Comparison of ENCODE assay signal across 17 cellular contexts in genomic region chr19:6209233-6209632, GRCh38.
DNase-seq lines count a peak whose midpoint lies in the region; ATAC-seq, FAIRE-seq and TF ChIP-seq lines count a peak whose summit lies in the region.
"Had no signal": no experiment of that assay in that cellular context is flagged by ENCODE, and none has a peak within 500 bp of the region (broad histone marks: within the 10 kb centered on the region; RNA-seq: fewer than 3 reads in every experiment).

No MANE protein-coding gene starts in this region.

- H3K27ac ChIP-seq in BLaER1 (peak overlapping the region; percentile 23; the same call in 1 of the 2 replicates), K562 (ENCODE audit: extremely low read depth, low read depth, low read length) (no peak overlapping the region), osteoblast (ENCODE audit: low read depth, low read length) (no peak overlapping the region)

- peaks cover 48% of the 10 kb centered on the region for H3K4me1 ChIP-seq in BLaER1
- peaks cover 0 to 16% of the 10 kb centered on the region in 2 experiments; a peak in 2 of 5 replicates for H3K4me1 ChIP-seq in K562 (replicated peaks in 1 of 2; ENCODE audit: control insufficient read depth in 2 of 2, insufficient read depth in 2 of 2, low read length in 2 of 2)
- H3K4me1 ChIP-seq in osteoblast (ENCODE audit: insufficient read depth, low read length) = peaks cover 4% of the 10 kb centered on the region

- WGBS in K562 (ENCODE audit: insufficient coverage, low coverage, missing lambda C conversion rate) = 16% methylated on average over 4 of the region's 4 CpGs

- POLR2A ChIA-PET in K562 (lab: Yijun Ruan, JAX) = interaction anchor here (0.7 to 1.7 kb wide), 3 partner anchors 11 to 273 kb away, joined by 3 to 4 read pairs (median 3); no protein-coding TSS in a partner anchor

- H3K4me3 ChIP-seq in BLaER1 (no peak overlapping the region), K562 (no peak overlapping the region), osteoblast (ENCODE audit: insufficient read depth, low read length) (no peak overlapping the region)
- H3K4me3 ChIP-seq: MG63 had no signal

- H3K4me2 ChIP-seq in BLaER1 (peak overlapping the region; percentile 81), K562 (ENCODE audit: insufficient read depth, low read length) (no peak overlapping the region), osteoblast (ENCODE audit: insufficient read depth, low read length) (no peak overlapping the region)

- no peak for TF ChIP-seq POLR2A in K562 (conservative IDR thresholded peaks at IDR 0.05)

- intact Hi-C loops in K562 (cut with micrococcal nuclease) = no loop called here

- no peaks in the 10 kb centered on the region for H3K27me3 ChIP-seq in BLaER1
- H3K27me3 ChIP-seq in K562 (ENCODE audit: control insufficient read depth in 2 of 2, insufficient read depth in 2 of 2, low read length in 2 of 2) = no peaks in the 10 kb centered on the region
- no peaks in the 10 kb centered on the region for H3K27me3 ChIP-seq in osteoblast (ENCODE audit: insufficient read depth, low read length)
- H3K27me3 ChIP-seq: MG63 had no signal

- in situ Hi-C loops in K562 (cut with MboI) = no loop called here

- BruUV-seq in K562 (replicated peaks; lab: Mats Ljungman, UMichigan) = no TSS peak

- TF ChIP-seq EP300 in K562 (IDR thresholded peaks at IDR 0.05; ENCODE audit: low read length) = no peak

- no peaks in the 10 kb centered on the region for H3K79me2 ChIP-seq in K562 (ENCODE audit: control insufficient read depth, insufficient read depth, low read length)
- H3K79me2 ChIP-seq in osteoblast (ENCODE audit: insufficient read depth, low read length) = no peaks in the 10 kb centered on the region

- H3K9me3 ChIP-seq in BLaER1 (no peaks in the 10 kb centered on the region), K562 (replicated peaks; ENCODE audit: control insufficient read depth, insufficient read depth, low read depth, low read length) (no peaks in the 10 kb centered on the region), osteoblast (ENCODE audit: low read depth, low read length) (no peaks in the 10 kb centered on the region)
- H3K9me3 ChIP-seq: MG63 had no signal

- ATAC-seq in K562 = peak; percentile 47
- no peak for ATAC-seq in HG03571 (IDR thresholded peaks at IDR 0.05; ENCODE audit: unreplicated experiment)
- no peak for ATAC-seq in HG03342 (IDR thresholded peaks at IDR 0.05; ENCODE audit: unreplicated experiment)
- ATAC-seq: Panc1, SK-N-SH treated with all-trans-retinoic acid at 6 μM for 48 hours had no signal

- no peaks in the 10 kb centered on the region for H3K9me1 ChIP-seq in K562 (ENCODE audit: control insufficient read depth, insufficient read depth, low read length)

- TF ChIP-seq RAD21 in K562 (CRISPR knock-in tag; conservative IDR thresholded peaks at IDR 0.05 in 1 of 2, IDR thresholded peaks at IDR 0.05 in 1 of 2) = no peak

- H3K9ac ChIP-seq in BLaER1 (no peak overlapping the region), K562 (ENCODE audit: insufficient read depth in 1 of 2, low read depth in 2 of 2, low read length in 2 of 2) (peak overlapping the region in 1 of 2 experiments; percentile 60; a peak in 1 of 4 replicates)

- TF ChIP-seq CTCF in GM10266 (IDR thresholded peaks at IDR 0.05; ENCODE audit: control insufficient read depth, insufficient read depth, low read depth, missing control alignments) (no peak), K562 (IDR thresholded peaks at IDR 0.05 in 2 of 3, conservative IDR thresholded peaks at IDR 0.05 in 1 of 3; ENCODE audit: insufficient read depth in 2 of 3, low read depth in 1 of 3, low read length in 3 of 3) (no peak), osteoblast (IDR thresholded peaks at IDR 0.05; ENCODE audit: extremely low read depth, low read depth, low read length) (no peak)

- DNase-seq in GM10266 (ENCODE audit: extremely low spot score) (peak; percentile 20), K562 (ENCODE audit: extremely low read depth in 1 of 4, low spot score in 3 of 4) (peak in 1 of 4 experiments; percentile 28), osteoblast (ENCODE audit: insufficient read length, low spot score, missing footprints) (peak; percentile 76), HUDEP-2 (lab: John Stamatoyannopoulos, UW; ENCODE audit: unreplicated experiment in 76 of 76) (no peak)
- DNase-seq: DMS53, HCEC 1CT, MG63, NCI-H1092, NCI-H146, NCI-H2081, NCI-H510A treated with DMSO at 0.1 percent for 48 hours, SHP77 had no signal

- CTCF ChIA-PET in K562 (lab: Yijun Ruan, JAX; ENCODE audit: low intra/inter-chr PET ratio) = no interaction called here

- H3K36me3 ChIP-seq in BLaER1 (peaks cover 33% of the 10 kb centered on the region), K562 (ENCODE audit: control insufficient read depth, insufficient read depth, low read length) (peaks cover 21% of the 10 kb centered on the region; the same call in 1 of the 3 replicates), osteoblast (ENCODE audit: insufficient read depth, low read length) (peaks cover 3% of the 10 kb centered on the region)
- H3K36me3 ChIP-seq: MG63 had no signal

- FAIRE-seq in K562 (lab: Jason Lieb, UNC) = no peak

- H2AFZ ChIP-seq in K562 (ENCODE audit: low read depth, low read length) (no peak overlapping the region), osteoblast (ENCODE audit: low read length) (no peak overlapping the region)

- H4K20me1 ChIP-seq in BLaER1 (0 out of 2 replicates have a peak, but pooled peaks cover 1% of the 10 kb centered on the region), K562 (replicated peaks; ENCODE audit: control insufficient read depth, insufficient read depth, low read length) (0 out of 2 replicates have a peak, but pooled peaks cover 7% of the 10 kb centered on the region), osteoblast (ENCODE audit: insufficient read depth, low read length) (peaks cover 2% of the 10 kb centered on the region)

TF ChIP-seq in K562, 482 proteins besides CTCF, POLR2A, EP300 and RAD21 (continues in another document):
- no peak for TF ChIP-seq NFATC3 (IDR thresholded peaks at IDR 0.05)
- peak; percentile 53; the same call in 1 of the 2 replicates for TF ChIP-seq TFAP4 (CRISPR knock-in tag; IDR thresholded peaks at IDR 0.05; ENCODE audit: borderline replicate concordance)
- no peak for TF ChIP-seq ZNF143 (CRISPR knock-in tag; IDR thresholded peaks at IDR 0.05)
- no peak for TF ChIP-seq ZNF280B (CRISPR knock-in tag; IDR thresholded peaks at IDR 0.05)
- no peak for TF ChIP-seq OTX1 (CRISPR knock-in tag; IDR thresholded peaks at IDR 0.05)
- TF ChIP-seq ARHGAP35 (IDR thresholded peaks at IDR 0.05; ENCODE audit: partially characterized antibody) = no peak
- TF ChIP-seq TGIF2 (CRISPR knock-in tag; IDR thresholded peaks at IDR 0.05) = no peak
- no peak for TF ChIP-seq MCM5 (IDR thresholded peaks at IDR 0.05; ENCODE audit: low read depth)

Comparison
In these comparisons a context has a peak if more than half of its experiments do, and no peak if none do; other contexts are left out.
1. DNase-seq: peak in GM10266 (single experiment) and osteoblast (single experiment); none in HUDEP-2 (0 of 76).